ENCODE assay signal across 9 cellular contexts in the genomic region with DNA sequence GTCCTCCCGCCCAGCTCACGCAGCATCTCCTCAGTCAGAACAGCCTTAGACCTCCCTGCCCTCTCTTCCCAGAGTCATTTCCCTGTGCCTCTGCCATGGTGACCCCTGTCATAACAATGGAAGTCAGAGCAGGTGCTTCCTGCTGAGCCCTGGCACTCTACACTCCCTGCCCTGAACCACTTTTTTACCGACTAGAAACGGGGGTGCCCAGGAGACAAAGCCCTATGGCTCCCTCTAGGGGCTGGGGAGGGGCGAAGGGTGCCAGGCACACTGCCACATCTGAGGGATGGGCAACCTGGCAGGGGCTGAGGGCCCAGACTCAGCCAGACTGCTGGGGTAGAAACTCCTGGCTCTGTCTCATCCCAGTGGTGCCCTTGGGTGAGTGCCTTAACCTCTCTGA. TPM values are rescaled to one million over a fixed set of nuclear protein-coding genes. Genes with fewer than 3 reads are reported as not detected.
DNase-seq lines count a peak whose midpoint lies in the region; ATAC-seq, FAIRE-seq and TF ChIP-seq lines count a peak whose summit lies in the region.
"Had no signal": no experiment of that assay in that cellular context is flagged by ENCODE, and none has a peak within 500 bp of the region (broad histone marks: within the 10 kb centered on the region; RNA-seq: fewer than 3 reads in every experiment).

No MANE protein-coding gene starts in this region.

- H3K27ac ChIP-seq in VCaP (no peak overlapping the region), endothelial cell of umbilical vein (ENCODE audit: insufficient read depth, low read depth, low read length) (peak overlapping the region; percentile 13), gastrocnemius medialis (no peak overlapping the region)

- H3K79me2 ChIP-seq in endothelial cell of umbilical vein (ENCODE audit: control insufficient read depth, insufficient read depth, low read length): no peaks in the 10 kb centered on the region

- H3K27me3 ChIP-seq in GM06990 (replicated peaks; ENCODE audit: control insufficient read depth, insufficient read depth, low read length) (no peaks in the 10 kb centered on the region), endothelial cell of umbilical vein (ENCODE audit: control insufficient read depth in 2 of 2, insufficient read depth in 2 of 2, low read length in 2 of 2) (no peaks in the 10 kb centered on the region), gastrocnemius medialis (peaks cover 10 to 14% (median 11%) of the 10 kb centered on the region in 3 donors)

- peaks cover 34% of the 10 kb centered on the region for H3K36me3 ChIP-seq in GM06990 (ENCODE audit: control insufficient read depth, insufficient read depth, low read length)
- H3K36me3 ChIP-seq in endothelial cell of umbilical vein (ENCODE audit: control insufficient read depth in 2 of 2, extremely low read depth in 1 of 2, insufficient read depth in 2 of 2, low read length in 2 of 2): no peaks in the 10 kb centered on the region
- H3K36me3 ChIP-seq in gastrocnemius medialis: no peaks in the 10 kb centered on the region

- BruUV-seq in endothelial cell of umbilical vein (replicated peaks; lab: Mats Ljungman, UMichigan): no TSS peak

- DNase-seq in GM06990 (ENCODE audit: extremely low read depth, insufficient read length) (no peak), MV-4-11 (lab: John Stamatoyannopoulos, UW) (peak; percentile 49), endothelial cell of umbilical vein (ENCODE audit: low read depth, low spot score) (peak; percentile 92), gastrocnemius medialis (no peak), anterior cingulate cortex (lab: John Stamatoyannopoulos, UW) (no peak)
- DNase-seq: right cardiac atrium had no signal

- CTCF ChIA-PET in endothelial cell of umbilical vein (lab: Charles Lee): interaction anchor here (0.6 to 1.4 kb wide), 11 partner anchors 9 to 339 kb away, joined by 3 to 17 read pairs (median 5); no protein-coding TSS in a partner anchor

- H2AFZ ChIP-seq in endothelial cell of umbilical vein (ENCODE audit: low read depth, low read length): no peak overlapping the region

- no peaks in the 10 kb centered on the region for H3K9me1 ChIP-seq in endothelial cell of umbilical vein (replicated peaks; ENCODE audit: control insufficient read depth, extremely low read depth, insufficient read depth, low read length)

- intact Hi-C loops in endothelial cell of umbilical vein (cut with micrococcal nuclease): loop anchor here (1.0 to 2.0 kb wide), 5 partner anchors 11 to 134 kb away; partner anchors contain the start of genes RABAC1 and ZNF574
- intact Hi-C loops in gastrocnemius medialis (cut with DNase I; ENCODE audit: low total_unique reads): loop anchor here (1.0 kb wide), 1 partner anchor 94 kb away; no protein-coding TSS in a partner anchor

- H3K4me3 ChIP-seq in GM06990 (replicated peaks; ENCODE audit: low read depth, low read length): no peak overlapping the region
- H3K4me3 ChIP-seq in endothelial cell of umbilical vein (replicated peaks in 1 of 3; ENCODE audit: insufficient read depth in 1 of 3, low read depth in 1 of 3, low read length in 3 of 3): no peak overlapping the region
- no peak overlapping the region for H3K4me3 ChIP-seq in gastrocnemius medialis

- H3K4me1 ChIP-seq in endothelial cell of umbilical vein (ENCODE audit: control insufficient read depth, extremely low read depth, insufficient read depth, low read length): peaks cover 29% of the 10 kb centered on the region
- no peaks in the 10 kb centered on the region for H3K4me1 ChIP-seq in gastrocnemius medialis

- dilution Hi-C loops in endothelial cell of umbilical vein (cut with MboI; ENCODE audit: extremely low pct_ligation_motif_present, low sequenced_read_pairs): no loop called here

- no peaks in the 10 kb centered on the region for H4K20me1 ChIP-seq in endothelial cell of umbilical vein (replicated peaks; ENCODE audit: control insufficient read depth, extremely low read depth, insufficient read depth, low read length)

- H3K9me3 ChIP-seq in endothelial cell of umbilical vein (replicated peaks; ENCODE audit: control insufficient read depth, insufficient read depth, low read length) (no peaks in the 10 kb centered on the region), gastrocnemius medialis (no peaks in the 10 kb centered on the region)

- POLR2A ChIA-PET in endothelial cell of umbilical vein (lab: Charles Lee): interaction anchor here (1.4 kb wide), 1 partner anchor 21 kb away, joined by 3 read pairs; no protein-coding TSS in a partner anchor

- H3K9ac ChIP-seq in endothelial cell of umbilical vein (replicated peaks; ENCODE audit: extremely low read depth, insufficient read depth, low read length): peak overlapping the region; percentile 42

- ATAC-seq in gastrocnemius medialis (peak in 1 of 2 donors; percentile 51), HG03045 (IDR thresholded peaks at IDR 0.05; ENCODE audit: unreplicated experiment) (no peak), HG03432 (IDR thresholded peaks at IDR 0.05; ENCODE audit: unreplicated experiment) (no peak)

- TF ChIP-seq POLR2A in endothelial cell of umbilical vein (IDR thresholded peaks at IDR 0.05; ENCODE audit: low read depth, low read length) (peak; percentile 32), gastrocnemius medialis (IDR thresholded peaks at IDR 0.05) (no peak)

- FAIRE-seq in endothelial cell of umbilical vein (lab: Jason Lieb, UNC): peak; percentile 93

- no peak overlapping the region for H3K4me2 ChIP-seq in endothelial cell of umbilical vein (ENCODE audit: insufficient read depth, low read length)

- peak; percentile 68 for TF ChIP-seq CTCF in GM06990 (IDR thresholded peaks at IDR 0.05; ENCODE audit: insufficient read depth, low read length, poor library complexity, severe bottlenecking)
- TF ChIP-seq CTCF in VCaP (conservative IDR thresholded peaks at IDR 0.05): peak; percentile 62
- TF ChIP-seq CTCF in endothelial cell of umbilical vein (IDR thresholded peaks at IDR 0.05; ENCODE audit: extremely low read depth in 1 of 2, insufficient read depth in 1 of 2, low read depth in 1 of 2, low read length in 2 of 2): peak; percentile 75 to 89
- TF ChIP-seq CTCF in gastrocnemius medialis (IDR thresholded peaks at IDR 0.05 in 4 of 5, conservative IDR thresholded peaks at IDR 0.05 in 1 of 5): peak in 4 of 5 experiments; percentile 5 to 50 (median 44)

- in situ Hi-C loops in gastrocnemius medialis (cut with MboI; ENCODE audit: low sequenced_read_pairs in 4 of 4): no loop called here

TF ChIP-seq in endothelial cell of umbilical vein, 7 proteins besides CTCF, POLR2A, EP300 and RAD21:
- TF ChIP-seq JUN (IDR thresholded peaks at IDR 0.05; ENCODE audit: borderline replicate concordance, insufficient read depth, insufficient read length, low read depth) (peak; percentile 23), EZH2 (IDR thresholded peaks at IDR 0.05; ENCODE audit: borderline replicate concordance, low read depth, low read length, severe bottlenecking) (no peak), MYC (IDR thresholded peaks at IDR 0.05; ENCODE audit: low read depth, low read length) (no peak), FOS (IDR thresholded peaks at IDR 0.05; ENCODE audit: borderline replicate concordance, insufficient read depth, low read length) (peak; percentile 29), POLR2AphosphoS5 (IDR thresholded peaks at IDR 0.05; ENCODE audit: insufficient read depth, low read depth, low read length) (peak; percentile 72), GATA2 (IDR thresholded peaks at IDR 0.05; ENCODE audit: insufficient read depth, insufficient read length, low read depth, low read length) (no peak)
- TF ChIP-seq, protein P1, sequence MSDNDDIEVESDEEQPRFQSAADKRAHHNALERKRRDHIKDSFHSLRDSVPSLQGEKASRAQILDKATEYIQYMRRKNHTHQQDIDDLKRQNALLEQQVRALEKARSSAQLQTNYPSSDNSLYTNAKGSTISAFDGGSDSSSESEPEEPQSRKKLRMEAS (IDR thresholded peaks at IDR 0.05; ENCODE audit: insufficient read depth, insufficient read length): no peak

RNA-seq across cellular contexts. Expression of gene ZNF574, which starts 16.4 kb away (rescaled TPM):
- total RNA-seq in endothelial cell of umbilical vein: 14.0 and 15.3 TPM in 2 replicates
- 13.6 and 20.3 TPM in 2 replicates for polyA plus RNA-seq in endothelial cell of umbilical vein
- 6.8 and 7.7 TPM in 2 replicates for polyA plus RNA-seq in endothelial cell of umbilical vein (2011; cell fraction: cytosol; rRNA removed)
- 7.2 and 7.8 TPM in 2 replicates for polyA plus RNA-seq in endothelial cell of umbilical vein (2011; cell fraction: nucleus; rRNA removed)
- 6.9 and 9.4 TPM in 2 replicates for polyA plus RNA-seq in endothelial cell of umbilical vein (2012)
- polyA minus RNA-seq in endothelial cell of umbilical vein: 19.3 and 21.3 TPM in 2 replicates
- polyA minus RNA-seq in endothelial cell of umbilical vein (2011; cell fraction: cytosol; rRNA and poly(A)+ RNA removed): 15.4 TPM
- 9.0 and 10.7 TPM in 2 replicates for polyA minus RNA-seq in endothelial cell of umbilical vein (2011; cell fraction: nucleus; rRNA and poly(A)+ RNA removed)
- 10 to 100 TPM; 10.8 to 15.1 (median 13.8) TPM for total RNA-seq in gastrocnemius medialis

RNA-seq across cellular contexts. Expression of gene GRIK5, which starts 22.3 kb away (rescaled TPM):
- 0.53 and 2.2 TPM in 2 replicates for total RNA-seq in endothelial cell of umbilical vein
- polyA plus RNA-seq in endothelial cell of umbilical vein: 0.80 and 1.0 TPM in 2 replicates
- polyA plus RNA-seq in endothelial cell of umbilical vein (2011; cell fraction: cytosol; rRNA removed): 0.72 and 0.97 TPM in 2 replicates
- 1.8 and 2.9 TPM in 2 replicates for polyA plus RNA-seq in endothelial cell of umbilical vein (2011; cell fraction: nucleus; rRNA removed)
- polyA plus RNA-seq in endothelial cell of umbilical vein (2012): 0.23 and 0.25 TPM in 2 replicates
- polyA minus RNA-seq in endothelial cell of umbilical vein: 0.49 and 1.3 TPM in 2 replicates
- not detected for polyA minus RNA-seq in endothelial cell of umbilical vein (2011; cell fraction: cytosol; rRNA and poly(A)+ RNA removed)
- 0.63 and 1.1 TPM in 2 replicates for polyA minus RNA-seq in endothelial cell of umbilical vein (2011; cell fraction: nucleus; rRNA and poly(A)+ RNA removed)
- total RNA-seq in gastrocnemius medialis: 1 to 10 TPM in 1 of 4 donors, under 1 TPM in 2, not detected in 1; 0.20 to 1.0 (median 0.62) TPM

RNA-seq across cellular contexts. Expression of gene POU2F2, which starts 39.9 kb away (rescaled TPM):
- 3.2 and 4.0 TPM in 2 replicates for total RNA-seq in endothelial cell of umbilical vein
- polyA plus RNA-seq in endothelial cell of umbilical vein: 3.7 and 4.1 TPM in 2 replicates
- polyA plus RNA-seq in endothelial cell of umbilical vein (2011; cell fraction: cytosol; rRNA removed): 1.2 and 1.7 TPM in 2 replicates
- polyA plus RNA-seq in endothelial cell of umbilical vein (2011; cell fraction: nucleus; rRNA removed): 3.4 and 3.7 TPM in 2 replicates
- 2.0 and 2.8 TPM in 2 replicates for polyA plus RNA-seq in endothelial cell of umbilical vein (2012)
- polyA minus RNA-seq in endothelial cell of umbilical vein: 1.2 and 2.5 TPM in 2 replicates
- not detected for polyA minus RNA-seq in endothelial cell of umbilical vein (2011; cell fraction: cytosol; rRNA and poly(A)+ RNA removed)
- 0.87 and 4.2 TPM in 2 replicates for polyA minus RNA-seq in endothelial cell of umbilical vein (2011; cell fraction: nucleus; rRNA and poly(A)+ RNA removed)
- 1 to 10 TPM in 2 of 4 donors, under 1 TPM in 1, not detected in 1; 0.26 to 1.7 (median 1.6) TPM for total RNA-seq in gastrocnemius medialis

Comparison
In these comparisons a context has a peak if more than half of its experiments do, and no peak if none do; other contexts are left out.
1. DNase-seq: peak in MV-4-11 (single experiment) and endothelial cell of umbilical vein (single experiment); none in GM06990 (single experiment), gastrocnemius medialis (0 of 2) and anterior cingulate cortex (0 of 58).
2. Peak in every context shown above with its lines, with median percentiles within 50 percentile points of each other: CTCF ChIP-seq.